In genomic region chr2:95054016-95054415, GRCh38 we compare ENCODE assay signal across 25 cellular contexts. TPM values are rescaled to one million over a fixed set of nuclear protein-coding genes. Genes with fewer than 3 reads are reported as not detected.
DNase-seq lines count a peak whose midpoint lies in the region; ATAC-seq lines count a peak whose summit lies in the region.
"Had no signal": no experiment of that assay in that cellular context is flagged by ENCODE, and none has a peak within 500 bp of the region (broad histone marks: within the 10 kb centered on the region; RNA-seq: fewer than 3 reads in every experiment).

No MANE protein-coding gene starts in this region.

- H3K4me3 Mint-ChIP-seq in activated naive CD8-positive, alpha-beta T cell treated with anti-CD3 and anti-CD28 coated beads for 36 hours, result no peak overlapping the region
- H3K4me3 Mint-ChIP-seq: activated CD4-positive, alpha-beta T cell treated with anti-CD3 and anti-CD28 coated beads for 36 hours; activated T-helper 17 cell treated with anti-CD3 and anti-CD28 coated beads, Interleukin-2, amount 50 U/mL, for 72 hours; brain; naive B cell; stimulated activated effector memory CD8-positive, alpha-beta T cell treated with anti-CD3 and anti-CD28 coated beads, Interleukin-12 subunit alpha, Interleukin-12 subunit beta, amount 100 ng/mL, for 72 hours had no signal

- ATAC-seq in HG02884 (IDR thresholded peaks at IDR 0.05; ENCODE audit: unreplicated experiment), result no peak
- no peak for ATAC-seq in GM19023 (IDR thresholded peaks at IDR 0.05; ENCODE audit: unreplicated experiment)
- ATAC-seq: activated CD4-positive, alpha-beta T cell treated with anti-CD3 and anti-CD28 coated beads for 36 hours; activated T-helper 17 cell treated with anti-CD3 and anti-CD28 coated beads, Interleukin-2, amount 50 U/mL, for 72 hours; left lobe of liver; stimulated activated effector memory CD8-positive, alpha-beta T cell treated with anti-CD3 and anti-CD28 coated beads, Interleukin-12 subunit alpha, Interleukin-12 subunit beta, amount 100 ng/mL, for 72 hours had no signal

- H3K9me3 ChIP-seq in KOPT-K1 (ENCODE audit: insufficient read depth, low read length, poor library complexity, severe bottlenecking), result no peaks in the 10 kb centered on the region
- H3K9me3 ChIP-seq: esophagus muscularis mucosa, ovary, SJCRH30, tibial artery had no signal

- no peaks in the 10 kb centered on the region for H3K9me3 Mint-ChIP-seq in activated naive CD8-positive, alpha-beta T cell treated with anti-CD3 and anti-CD28 coated beads for 36 hours
- H3K9me3 Mint-ChIP-seq: activated T-helper 17 cell treated with anti-CD3 and anti-CD28 coated beads, Interleukin-2, amount 50 U/mL, for 72 hours; naive B cell; stimulated activated effector memory CD8-positive, alpha-beta T cell treated with anti-CD3 and anti-CD28 coated beads, Interleukin-12 subunit alpha, Interleukin-12 subunit beta, amount 100 ng/mL, for 72 hours had no signal

- H3K36me3 ChIP-seq in KOPT-K1 (ENCODE audit: insufficient read depth, low read length), result peaks cover 56% of the 10 kb centered on the region
- H3K36me3 ChIP-seq: esophagus muscularis mucosa, ovary, SJCRH30, tibial artery had no signal

- peak overlapping the region; percentile 98 for H3K27ac ChIP-seq in KOPT-K1 (ENCODE audit: low read depth, low read length, poor library complexity, severe bottlenecking)
- H3K27ac ChIP-seq: 22Rv1, esophagus muscularis mucosa, ovary, SJCRH30, tibial artery had no signal

- peak; percentile 14 for DNase-seq in DMS 273 (lab: John Stamatoyannopoulos, UW; ENCODE audit: unreplicated experiment)
- DNase-seq in DMS 273 treated with DMSO at 0.1 percent for 48 hours (lab: John Stamatoyannopoulos, UW), result no peak
- DNase-seq in activated naive CD8-positive, alpha-beta T cell treated with anti-CD3 and anti-CD28 coated beads for 36 hours, result no peak
- DNase-seq in posterior vena cava (ENCODE audit: low spot score), result peak; percentile 62
- no peak for DNase-seq in ureter (ENCODE audit: low spot score)
- DNase-seq: foreskin melanocyte; naive B cell; NCI-H1105 treated with DMSO at 0.1 percent for 48 hours; NCI-H2081; NCI-H446; NK-92 treated with Interleukin-12 subunit alpha and Interleukin-12 subunit beta, amount 100 ng/mL, for 24 hours; ovary; SJCRH30; stimulated activated CD4-positive, alpha-beta T cell treated with anti-CD3 and anti-CD28 coated beads, Interleukin-2, amount 100 ng/mL, for 48 hours; tibial artery had no signal

- H3K4me1 Mint-ChIP-seq in activated naive CD8-positive, alpha-beta T cell treated with anti-CD3 and anti-CD28 coated beads for 36 hours, result peaks cover 66% of the 10 kb centered on the region

- H3K27me3 Mint-ChIP-seq in activated naive CD8-positive, alpha-beta T cell treated with anti-CD3 and anti-CD28 coated beads for 36 hours, result no peaks in the 10 kb centered on the region
- H3K27me3 Mint-ChIP-seq: activated CD4-positive, alpha-beta T cell treated with anti-CD3 and anti-CD28 coated beads for 36 hours; activated T-helper 17 cell treated with anti-CD3 and anti-CD28 coated beads, Interleukin-2, amount 50 U/mL, for 72 hours had no signal

- H3K36me3 Mint-ChIP-seq in activated naive CD8-positive, alpha-beta T cell treated with anti-CD3 and anti-CD28 coated beads for 36 hours, result peaks cover 34% of the 10 kb centered on the region
- H3K36me3 Mint-ChIP-seq: brain; naive B cell; stimulated activated effector memory CD8-positive, alpha-beta T cell treated with anti-CD3 and anti-CD28 coated beads, Interleukin-12 subunit alpha, Interleukin-12 subunit beta, amount 100 ng/mL, for 72 hours had no signal

- intact Hi-C loops in posterior vena cava (cut with DNase I), result no loop called here

- peak overlapping the region; percentile 61 for H3K27ac Mint-ChIP-seq in activated naive CD8-positive, alpha-beta T cell treated with anti-CD3 and anti-CD28 coated beads for 36 hours
- H3K27ac Mint-ChIP-seq: activated CD4-positive, alpha-beta T cell treated with anti-CD3 and anti-CD28 coated beads for 36 hours; activated T-helper 17 cell treated with anti-CD3 and anti-CD28 coated beads, Interleukin-2, amount 50 U/mL, for 72 hours; brain; naive B cell; stimulated activated effector memory CD8-positive, alpha-beta T cell treated with anti-CD3 and anti-CD28 coated beads, Interleukin-12 subunit alpha, Interleukin-12 subunit beta, amount 100 ng/mL, for 72 hours had no signal

RNA-seq across cellular contexts. Expression of gene MAL, which starts 28.5 kb away (rescaled TPM):
- 10 to 100 TPM; 50.8 to 52.9 TPM for total RNA-seq in activated naive CD8-positive, alpha-beta T cell treated with anti-CD3 and anti-CD28 coated beads for 36 hours
- total RNA-seq in posterior vena cava, result 1 to 10 TPM; 1.0 to 1.6 TPM
- 19.2 TPM for total RNA-seq in ureter
- total RNA-seq: SJCRH30 had no signal

Comparison
In these comparisons a context has a peak if more than half of its experiments do, and no peak if none do; other contexts are left out.
1. DNase-seq: peak in DMS 273 (single experiment) and posterior vena cava (single experiment); none in DMS 273 treated with DMSO at 0.1 percent for 48 hours (single experiment), activated naive CD8-positive, alpha-beta T cell treated with anti-CD3 and anti-CD28 coated beads for 36 hours (single experiment) and ureter (single experiment).